12 cellular contexts compared by ENCODE assay signal in the genomic region with DNA sequence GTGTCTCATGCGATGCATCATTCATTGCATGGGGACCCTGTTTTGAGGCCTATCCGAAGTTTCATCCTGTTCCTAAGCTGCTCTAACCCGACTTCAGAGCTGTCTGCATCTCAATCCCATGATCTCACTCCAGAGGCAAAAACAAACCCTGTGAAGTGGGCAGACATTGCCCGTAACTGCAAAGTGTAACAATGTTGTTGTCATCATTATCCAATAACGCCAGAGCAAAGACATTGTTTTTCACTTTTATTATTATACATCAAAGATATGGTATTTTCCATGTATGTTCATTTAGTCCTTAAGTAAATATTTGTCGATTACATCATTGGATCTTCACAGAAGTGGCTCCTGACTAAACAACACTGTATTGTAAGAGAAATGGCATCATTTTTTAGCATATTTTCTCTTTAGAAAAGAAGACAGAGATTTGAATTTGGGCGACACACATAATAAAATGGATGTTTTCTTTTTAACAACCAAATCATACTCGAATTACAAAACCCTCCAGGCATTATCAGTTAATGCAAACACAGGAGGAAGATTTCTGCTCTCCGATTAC.
DNase-seq lines count a peak whose midpoint lies in the region; ATAC-seq and TF ChIP-seq lines count a peak whose summit lies in the region.
"Had no signal": no experiment of that assay in that cellular context is flagged by ENCODE, and none has a peak within 500 bp of the region (broad histone marks: within the 10 kb centered on the region; RNA-seq: fewer than 3 reads in every experiment).

No MANE protein-coding gene starts in this region.

- H3K4me1 ChIP-seq in lower lobe of right lung (peaks cover 8% of the 10 kb centered on the region), vagina (peaks cover 19% of the 10 kb centered on the region)

- H3K27me3 Mint-ChIP-seq in activated naive CD4-positive, alpha-beta T cell treated with anti-CD3 and anti-CD28 coated beads, Interleukin-2, amount 50 U/mL, for 24 hours, result no peaks in the 10 kb centered on the region
- H3K27me3 Mint-ChIP-seq in activated naive CD4-positive, alpha-beta T cell treated with anti-CD3 and anti-CD28 coated beads, Interleukin-2, amount 10 ng/mL, durations not matched to agents 7 days and 5 days, result peaks cover 9% of the 10 kb centered on the region
- H3K27me3 Mint-ChIP-seq in brain, result peaks cover 3% of the 10 kb centered on the region
- no peaks in the 10 kb centered on the region for H3K27me3 Mint-ChIP-seq in CD4-positive, alpha-beta T cell

- no peak overlapping the region for H3K4me3 Mint-ChIP-seq in activated naive CD4-positive, alpha-beta T cell treated with anti-CD3 and anti-CD28 coated beads, Interleukin-2, amount 50 U/mL, for 24 hours
- no peak overlapping the region for H3K4me3 Mint-ChIP-seq in activated naive CD4-positive, alpha-beta T cell treated with anti-CD3 and anti-CD28 coated beads, Interleukin-2, amount 10 ng/mL, durations not matched to agents 7 days and 5 days
- H3K4me3 Mint-ChIP-seq in brain, result no peak overlapping the region
- no peak overlapping the region for H3K4me3 Mint-ChIP-seq in CD4-positive, alpha-beta T cell

- H3K9me3 Mint-ChIP-seq in activated naive CD4-positive, alpha-beta T cell treated with anti-CD3 and anti-CD28 coated beads, Interleukin-2, amount 50 U/mL, for 24 hours, result no peaks in the 10 kb centered on the region
- H3K9me3 Mint-ChIP-seq in activated naive CD4-positive, alpha-beta T cell treated with anti-CD3 and anti-CD28 coated beads, Interleukin-2, amount 10 ng/mL, durations not matched to agents 7 days and 5 days, result no peaks in the 10 kb centered on the region
- H3K9me3 Mint-ChIP-seq in brain, result peaks cover 0 to 4% (median 0%) of the 10 kb centered on the region in 5 experiments
- H3K9me3 Mint-ChIP-seq in CD4-positive, alpha-beta T cell, result no peaks in the 10 kb centered on the region

- CTCF ChIA-PET in activated naive CD4-positive, alpha-beta T cell treated with anti-CD3 and anti-CD28 coated beads, Interleukin-2, amount 10 ng/mL, durations not matched to agents 7 days and 5 days (lab: Charles Lee), result no interaction called here
- CTCF ChIA-PET in CD4-positive, alpha-beta T cell (lab: Charles Lee), result no interaction called here
- CTCF ChIA-PET in GM10248 (lab: Yijun Ruan, JAX), result no interaction called here

- no peaks in the 10 kb centered on the region for H3K36me3 Mint-ChIP-seq in activated naive CD4-positive, alpha-beta T cell treated with anti-CD3 and anti-CD28 coated beads, Interleukin-2, amount 50 U/mL, for 24 hours
- no peaks in the 10 kb centered on the region for H3K36me3 Mint-ChIP-seq in activated naive CD4-positive, alpha-beta T cell treated with anti-CD3 and anti-CD28 coated beads, Interleukin-2, amount 10 ng/mL, durations not matched to agents 7 days and 5 days
- H3K36me3 Mint-ChIP-seq in brain, result no peaks in the 10 kb centered on the region
- no peaks in the 10 kb centered on the region for H3K36me3 Mint-ChIP-seq in CD4-positive, alpha-beta T cell (ENCODE audit: low read depth)

- H3K36me3 ChIP-seq in lower lobe of right lung, result no peaks in the 10 kb centered on the region
- H3K36me3 ChIP-seq in vagina, result no peaks in the 10 kb centered on the region
- H3K36me3 ChIP-seq: neutrophil had no signal

- H3K27ac ChIP-seq in lower lobe of right lung (peak overlapping the region; percentile 61), vagina (peak overlapping the region; percentile 73)
- H3K27ac ChIP-seq in CD4-positive, alpha-beta T cell (ENCODE audit: low read depth, low read length), result no peak overlapping the region
- H3K27ac ChIP-seq: neutrophil had no signal

- intact Hi-C loops in lower lobe of right lung (cut with DNase I) (no loop called here), vagina (cut with DNase I) (no loop called here)
- intact Hi-C loops in CD4-positive, alpha-beta T cell (cut with DNase I, micrococcal nuclease), result no loop called here

- H3K4me1 Mint-ChIP-seq in activated naive CD4-positive, alpha-beta T cell treated with anti-CD3 and anti-CD28 coated beads, Interleukin-2, amount 50 U/mL, for 24 hours, result no peaks in the 10 kb centered on the region
- no peaks in the 10 kb centered on the region for H3K4me1 Mint-ChIP-seq in activated naive CD4-positive, alpha-beta T cell treated with anti-CD3 and anti-CD28 coated beads, Interleukin-2, amount 10 ng/mL, durations not matched to agents 7 days and 5 days
- peaks cover 39% of the 10 kb centered on the region for H3K4me1 Mint-ChIP-seq in brain
- no peaks in the 10 kb centered on the region for H3K4me1 Mint-ChIP-seq in CD4-positive, alpha-beta T cell (ENCODE audit: low read depth)

- H3K27ac Mint-ChIP-seq in activated naive CD4-positive, alpha-beta T cell treated with anti-CD3 and anti-CD28 coated beads, Interleukin-2, amount 50 U/mL, for 24 hours, result peak overlapping the region; percentile 18
- no peak overlapping the region for H3K27ac Mint-ChIP-seq in activated naive CD4-positive, alpha-beta T cell treated with anti-CD3 and anti-CD28 coated beads, Interleukin-2, amount 10 ng/mL, durations not matched to agents 7 days and 5 days
- peak overlapping the region in 4 of 5 experiments; percentile 79 to 89 (median 84) for H3K27ac Mint-ChIP-seq in brain
- no peak overlapping the region for H3K27ac Mint-ChIP-seq in CD4-positive, alpha-beta T cell

- DNase-seq in activated naive CD4-positive, alpha-beta T cell treated with anti-CD3 and anti-CD28 coated beads, Interleukin-2, amount 10 ng/mL, durations not matched to agents 7 days and 5 days, result no peak
- DNase-seq in lower lobe of right lung (no peak), vagina (ENCODE audit: extremely low spot score in 2 of 2) (no peak), NCI-H2171 treated with DMSO at 0.1 percent for 48 hours (lab: John Stamatoyannopoulos, UW) (no peak), GM10248 (ENCODE audit: extremely low spot score) (no peak)
- DNase-seq in CD4-positive, alpha-beta T cell, result no peak
- DNase-seq: activated naive CD4-positive, alpha-beta T cell treated with Interleukin-2 at 50 U/mL for 16 hours; NCI-H1436; stimulated activated CD4-positive, alpha-beta T cell treated with anti-CD3 and anti-CD28 coated beads, Interleukin-2, amount 100 ng/mL, for 48 hours had no signal

- ATAC-seq in lower lobe of right lung, result peak in 1 of 2 donors; percentile 47
- no peak for ATAC-seq in CD4-positive, alpha-beta T cell (ENCODE audit: poor library complexity)

- TF ChIP-seq CTCF in brain (conservative IDR thresholded peaks at IDR 0.05) (no peak), lower lobe of right lung (IDR thresholded peaks at IDR 0.05) (no peak), vagina (IDR thresholded peaks at IDR 0.05) (no peak), GM10248 (IDR thresholded peaks at IDR 0.05; ENCODE audit: control extremely low read depth, extremely low read depth, low read depth, missing control alignments) (no peak)
- TF ChIP-seq CTCF in CD4-positive, alpha-beta T cell (IDR thresholded peaks at IDR 0.05), result no peak

- H3K4me3 ChIP-seq in lower lobe of right lung (no peak overlapping the region), vagina (no peak overlapping the region)

- H3K27me3 ChIP-seq in lower lobe of right lung (ENCODE audit: low read depth) (no peaks in the 10 kb centered on the region), vagina (no peaks in the 10 kb centered on the region)
- H3K27me3 ChIP-seq in CD4-positive, alpha-beta T cell (ENCODE audit: control insufficient read depth, insufficient read depth, low read length), result no peaks in the 10 kb centered on the region
- H3K27me3 ChIP-seq: neutrophil had no signal

- POLR2A ChIA-PET in CD4-positive, alpha-beta T cell (lab: Charles Lee), result no interaction called here
- POLR2A ChIA-PET in GM10248 (lab: Yijun Ruan, JAX), result no interaction called here

- H3K9me3 ChIP-seq in lower lobe of right lung (no peaks in the 10 kb centered on the region), vagina (no peaks in the 10 kb centered on the region)
- H3K9me3 ChIP-seq in CD4-positive, alpha-beta T cell (ENCODE audit: control insufficient read depth, low read length), result no peaks in the 10 kb centered on the region
- H3K9me3 ChIP-seq: neutrophil had no signal

- TF ChIP-seq POLR2A in vagina (IDR thresholded peaks at IDR 0.05), result no peak

Comparison
In these comparisons a context has a peak if more than half of its experiments do, and no peak if none do; other contexts are left out.
1. H3K27ac Mint-ChIP-seq: peak in activated naive CD4-positive, alpha-beta T cell treated with anti-CD3 and anti-CD28 coated beads, Interleukin-2, amount 50 U/mL, for 24 hours (single experiment) and brain (4 of 5); none in activated naive CD4-positive, alpha-beta T cell treated with anti-CD3 and anti-CD28 coated beads, Interleukin-2, amount 10 ng/mL, durations not matched to agents 7 days and 5 days (single experiment) and CD4-positive, alpha-beta T cell (single experiment).